Comparison of ENCODE assay signal across 30 cellular contexts in genomic region chrX:74940414-74940813, GRCh38. TPM values are rescaled to one million over a fixed set of nuclear protein-coding genes. Genes with fewer than 3 reads are reported as not detected.
"Had no signal": no experiment of that assay in that cellular context is flagged by ENCODE, and none has a peak within 500 bp of the region (broad histone marks: within the 10 kb centered on the region; RNA-seq: fewer than 3 reads in every experiment).

No MANE protein-coding gene starts in this region.

- H3K4me3 Mint-ChIP-seq: activated naive CD4-positive, alpha-beta T cell treated with anti-CD3 and anti-CD28 coated beads for 36 hours; activated T-cell treated with anti-CD3 and anti-CD28 coated beads, Interleukin-2, amount 50 U/mL, for 4 hours; activated T-helper 1 cell treated with anti-CD3 and anti-CD28 coated beads, Interleukin-12 subunit alpha, Interleukin-12 subunit beta, Interleukin-2, Interleukin-4 antibody, amounts not matched to agents 30 ng/mL and 10 ng/mL and 1 ng/mL, durations not matched to agents 14 hours and 24 hours and 36 hours had no signal

- H3K9me3 Mint-ChIP-seq: activated T-helper 1 cell treated with anti-CD3 and anti-CD28 coated beads, Interleukin-12 subunit alpha, Interleukin-12 subunit beta, Interleukin-2, Interleukin-4 antibody, amounts not matched to agents 30 ng/mL and 10 ng/mL and 1 ng/mL, durations not matched to agents 14 hours and 24 hours and 36 hours had no signal

- ATAC-seq: activated T-cell treated with anti-CD3 and anti-CD28 coated beads, Interleukin-2, amount 50 U/mL, for 4 hours; body of pancreas; K562; PC-3 had no signal

- DNase-seq: activated CD4-positive, alpha-beta T cell treated with anti-CD3 and anti-CD28 coated beads for 1 hour; activated CD4-positive, alpha-beta T cell treated with anti-CD3 and anti-CD28 coated beads for 48 hours; activated CD4-positive, CD25-positive, alpha-beta regulatory T cell; activated CD8-positive, alpha-beta memory T cell treated with anti-CD3 and anti-CD28 coated beads, Interleukin-2, amount 50 U/mL, for 4 hours; activated gamma-delta T cell treated with Interleukin-2 at 50 U/mL for 16 hours; activated naive CD4-positive, alpha-beta T cell treated with anti-CD3 and anti-CD28 coated beads for 36 hours; activated T-cell treated with anti-CD3 and anti-CD28 coated beads for 4 hours; activated T-cell treated with anti-CD3 and anti-CD28 coated beads, Interleukin-2, amount 50 U/mL, for 4 hours; adrenal gland; body of pancreas; Karpas-422; NCI-H1105; NCI-H1417 treated with DMSO at 0.1 percent for 48 hours; NCI-H1694; NCI-H1930; NCI-H2081 treated with DMSO at 0.1 percent for 48 hours; NCI-H345; NCI-H524 treated with DMSO at 0.1 percent for 48 hours; PC-3; Peyer's patch; RPMI8226; SHP77 treated with DMSO at 0.1 percent for 48 hours; SK-N-SH; T-helper 1 cell; T1000; WERI-Rb-1 had no signal

- H3K27ac Mint-ChIP-seq: activated T-helper 1 cell treated with anti-CD3 and anti-CD28 coated beads, Interleukin-12 subunit alpha, Interleukin-12 subunit beta, Interleukin-2, Interleukin-4 antibody, amounts not matched to agents 30 ng/mL and 10 ng/mL and 1 ng/mL, durations not matched to agents 14 hours and 24 hours and 36 hours had no signal

RNA-seq across cellular contexts. Expression of gene NEXMIF, which starts 15.2 kb away (rescaled TPM):
- total RNA-seq: K562, MCF 10A, PC-3, SJSA1 had no signal
- polyA plus RNA-seq: K562 had no signal
